Comparison of ENCODE assay signal across 7 cellular contexts in the genomic region with DNA sequence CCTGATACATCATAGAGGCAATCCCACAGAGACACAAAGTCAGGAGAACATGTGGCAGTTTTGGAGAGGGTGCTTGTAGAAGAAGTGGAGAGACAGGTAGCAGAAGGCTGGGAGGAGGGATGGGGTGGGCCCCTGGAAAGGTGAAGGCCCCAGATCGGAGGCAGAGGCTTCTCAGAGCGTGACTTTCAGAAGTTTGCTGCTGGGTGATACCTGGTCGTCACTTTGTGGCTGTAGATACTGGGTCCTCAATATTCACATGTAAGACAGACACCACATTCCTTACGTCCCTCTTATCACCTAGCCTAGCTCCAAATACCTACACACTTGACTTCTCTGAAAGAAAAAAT.
DNase-seq lines count a peak whose midpoint lies in the region; ATAC-seq, FAIRE-seq and TF ChIP-seq lines count a peak whose summit lies in the region.
"Not testable (repeated sequence)": the region's sequence is repeated elsewhere in the genome, so short reads cannot be mapped to it uniquely, and the experiment has no call there.

No MANE protein-coding gene starts in this region.

- peak; percentile 35 for FAIRE-seq in GM18507 (lab: Jason Lieb, UNC)
- FAIRE-seq in bronchial epithelial cell (lab: Jason Lieb, UNC), result peak; percentile 87

- H3K36me3 ChIP-seq in BLaER1; bronchial epithelial cell (ENCODE audit: control insufficient read depth, insufficient read depth, low read length): not testable (repeated sequence)

- H3K27me3 Mint-ChIP-seq in activated CD4-positive, alpha-beta memory T cell treated with anti-CD3 and anti-CD28 coated beads, Interleukin-2, amount 10 ng/mL, durations not matched to agents 7 days and 5 days; activated naive CD4-positive, alpha-beta T cell treated with anti-CD3 and anti-CD28 coated beads, Interleukin-2, amount 10 ng/mL, durations not matched to agents 7 days and 5 days; natural killer cell (ENCODE audit: low read depth in 2 of 2): not testable (repeated sequence)

- peak overlapping the region; percentile 73 for H3K27ac Mint-ChIP-seq in activated CD4-positive, alpha-beta memory T cell treated with anti-CD3 and anti-CD28 coated beads, Interleukin-2, amount 10 ng/mL, durations not matched to agents 7 days and 5 days
- H3K27ac Mint-ChIP-seq in activated naive CD4-positive, alpha-beta T cell treated with anti-CD3 and anti-CD28 coated beads, Interleukin-2, amount 10 ng/mL, durations not matched to agents 7 days and 5 days, result peak overlapping the region; percentile 89
- not testable (repeated sequence) for H3K27ac Mint-ChIP-seq in natural killer cell

- H3K27me3 ChIP-seq in BLaER1; bronchial epithelial cell (ENCODE audit: control insufficient read depth, insufficient read depth, low read length): not testable (repeated sequence)

- intact Hi-C loops in natural killer cell (cut with micrococcal nuclease), result not testable (repeated sequence)

- H3K4me1 ChIP-seq in BLaER1, result peaks cover 37% of the 10 kb centered on the region

- H3K27ac ChIP-seq in BLaER1, result not testable (repeated sequence)

- not testable (repeated sequence) for H3K9me3 ChIP-seq in BLaER1

- not testable (repeated sequence) for H4K20me1 ChIP-seq in BLaER1

- CTCF ChIA-PET in activated CD4-positive, alpha-beta memory T cell treated with anti-CD3 and anti-CD28 coated beads, Interleukin-2, amount 10 ng/mL, durations not matched to agents 7 days and 5 days (lab: Charles Lee); activated naive CD4-positive, alpha-beta T cell treated with anti-CD3 and anti-CD28 coated beads, Interleukin-2, amount 10 ng/mL, durations not matched to agents 7 days and 5 days (lab: Charles Lee): not testable (repeated sequence)

- not testable (repeated sequence) for H3K4me3 Mint-ChIP-seq in activated CD4-positive, alpha-beta memory T cell treated with anti-CD3 and anti-CD28 coated beads, Interleukin-2, amount 10 ng/mL, durations not matched to agents 7 days and 5 days; activated naive CD4-positive, alpha-beta T cell treated with anti-CD3 and anti-CD28 coated beads, Interleukin-2, amount 10 ng/mL, durations not matched to agents 7 days and 5 days
- peak overlapping the region; percentile 49 for H3K4me3 Mint-ChIP-seq in natural killer cell

- POLR2A ChIA-PET in activated CD4-positive, alpha-beta memory T cell treated with anti-CD3 and anti-CD28 coated beads, Interleukin-2, amount 10 ng/mL, durations not matched to agents 7 days and 5 days (lab: Charles Lee), result not testable (repeated sequence)

- H3K4me3 ChIP-seq in BLaER1; bronchial epithelial cell (ENCODE audit: low read depth, low read length): not testable (repeated sequence)

- peaks cover 11% of the 10 kb centered on the region for H3K4me1 Mint-ChIP-seq in activated CD4-positive, alpha-beta memory T cell treated with anti-CD3 and anti-CD28 coated beads, Interleukin-2, amount 10 ng/mL, durations not matched to agents 7 days and 5 days
- peaks cover 16% of the 10 kb centered on the region for H3K4me1 Mint-ChIP-seq in activated naive CD4-positive, alpha-beta T cell treated with anti-CD3 and anti-CD28 coated beads, Interleukin-2, amount 10 ng/mL, durations not matched to agents 7 days and 5 days
- H3K4me1 Mint-ChIP-seq in natural killer cell, result not testable (repeated sequence)

- not testable (repeated sequence) for H3K36me3 Mint-ChIP-seq in activated CD4-positive, alpha-beta memory T cell treated with anti-CD3 and anti-CD28 coated beads, Interleukin-2, amount 10 ng/mL, durations not matched to agents 7 days and 5 days (ENCODE audit: low read depth); activated naive CD4-positive, alpha-beta T cell treated with anti-CD3 and anti-CD28 coated beads, Interleukin-2, amount 10 ng/mL, durations not matched to agents 7 days and 5 days; natural killer cell

- not testable (repeated sequence) for H3K9ac ChIP-seq in BLaER1

- not testable (repeated sequence) for DNase-seq in GM18507 (ENCODE audit: extremely low spot score, insufficient read length, low read depth); activated CD4-positive, alpha-beta memory T cell treated with anti-CD3 and anti-CD28 coated beads, Interleukin-2, amount 10 ng/mL, durations not matched to agents 7 days and 5 days; activated naive CD4-positive, alpha-beta T cell treated with anti-CD3 and anti-CD28 coated beads, Interleukin-2, amount 10 ng/mL, durations not matched to agents 7 days and 5 days; bronchial epithelial cell (ENCODE audit: low read depth); natural killer cell

- H3K9me3 Mint-ChIP-seq in activated CD4-positive, alpha-beta memory T cell treated with anti-CD3 and anti-CD28 coated beads, Interleukin-2, amount 10 ng/mL, durations not matched to agents 7 days and 5 days; activated naive CD4-positive, alpha-beta T cell treated with anti-CD3 and anti-CD28 coated beads, Interleukin-2, amount 10 ng/mL, durations not matched to agents 7 days and 5 days; natural killer cell: not testable (repeated sequence)

- H3K4me2 ChIP-seq in BLaER1, result peak overlapping the region; percentile 36; the same call in 1 of the 2 replicates

- ATAC-seq in HG03175 (IDR thresholded peaks at IDR 0.05; ENCODE audit: unreplicated experiment), result peak; percentile 32
- ATAC-seq in natural killer cell, result not testable (repeated sequence)

- TF ChIP-seq CTCF in bronchial epithelial cell (IDR thresholded peaks at IDR 0.05; ENCODE audit: insufficient read depth, low read length, severe bottlenecking); natural killer cell (IDR thresholded peaks at IDR 0.05): not testable (repeated sequence)
